ENCODE assay signal across 14 cellular contexts in genomic region chr17:58004060-58004459, GRCh38. TPM values are rescaled to one million over a fixed set of nuclear protein-coding genes. Genes with fewer than 3 reads are reported as not detected.
DNase-seq lines count a peak whose midpoint lies in the region; ATAC-seq and TF ChIP-seq lines count a peak whose summit lies in the region.
"Had no signal": no experiment of that assay in that cellular context is flagged by ENCODE, and none has a peak within 500 bp of the region (broad histone marks: within the 10 kb centered on the region; RNA-seq: fewer than 3 reads in every experiment).

No MANE protein-coding gene starts in this region.

- H3K4me3 Mint-ChIP-seq in CD8-positive, alpha-beta T cell = no peak overlapping the region
- H3K4me3 Mint-ChIP-seq in activated T-helper 17 cell treated with anti-CD3 and anti-CD28 coated beads, Interleukin-2, amount 50 U/mL, for 72 hours = peak overlapping the region; percentile 100
- H3K4me3 Mint-ChIP-seq in naive thymus-derived CD8-positive, alpha-beta T cell = peak overlapping the region in 7 of 10 donors; percentile 18 to 99 (median 34)

- ATAC-seq in CD8-positive, alpha-beta T cell = no peak
- ATAC-seq in activated T-helper 17 cell treated with anti-CD3 and anti-CD28 coated beads, Interleukin-2, amount 50 U/mL, for 72 hours (replicated peaks) = no peak
- ATAC-seq in naive thymus-derived CD8-positive, alpha-beta T cell = no peak
- ATAC-seq: left lobe of liver had no signal

- DNase-seq in CD8-positive, alpha-beta T cell = no peak
- DNase-seq in HL-60 (ENCODE audit: low read depth in 1 of 2, low spot score in 1 of 2) (no peak), suprapubic skin (ENCODE audit: low spot score in 2 of 2) (no peak), NCI-H146 treated with DMSO at 0.1 percent for 48 hours (lab: John Stamatoyannopoulos, UW; ENCODE audit: unreplicated experiment) (no peak), amniotic stem cell (lab: John Stamatoyannopoulos, UW) (no peak), tibial nerve (ENCODE audit: low spot score in 2 of 2) (no peak)
- no peak for DNase-seq in naive thymus-derived CD8-positive, alpha-beta T cell
- DNase-seq: activated CD4-positive, alpha-beta T cell treated with anti-CD3 and anti-CD28 coated beads, Interleukin-2, amount 50 U/mL, for 4 hours; NCI-H1930; RPMI8226 had no signal

- H3K9me3 ChIP-seq in CD8-positive, alpha-beta T cell (ENCODE audit: low read length) = no peaks in the 10 kb centered on the region
- H3K9me3 ChIP-seq in suprapubic skin (no peaks in the 10 kb centered on the region), tibial nerve (no peaks in the 10 kb centered on the region)
- H3K9me3 ChIP-seq: right atrium auricular region had no signal

- H3K4me3 ChIP-seq in CD8-positive, alpha-beta T cell (ENCODE audit: low read depth, low read length) = no peak overlapping the region
- H3K4me3 ChIP-seq in HL-60 (replicated peaks; ENCODE audit: insufficient read depth, low read length) (peak overlapping the region; percentile 80), suprapubic skin (no peak overlapping the region), tibial nerve (no peak overlapping the region)
- H3K4me3 ChIP-seq: cardiac muscle cell, right atrium auricular region had no signal

- H3K27ac ChIP-seq in CD8-positive, alpha-beta T cell (ENCODE audit: low read depth, low read length) = no peak overlapping the region
- H3K27ac ChIP-seq in HL-60 (replicated peaks) (no peak overlapping the region), suprapubic skin (no peak overlapping the region), tibial nerve (no peak overlapping the region)
- H3K27ac ChIP-seq: cardiac muscle cell had no signal

- no peak for TF ChIP-seq CTCF in CD8-positive, alpha-beta T cell (IDR thresholded peaks at IDR 0.05)
- no peak for TF ChIP-seq CTCF in HL-60 (IDR thresholded peaks at IDR 0.05; ENCODE audit: insufficient read depth, low read length)
- no peak for TF ChIP-seq CTCF in suprapubic skin (IDR thresholded peaks at IDR 0.05)
- TF ChIP-seq CTCF in tibial nerve (IDR thresholded peaks at IDR 0.05) = no peak

- POLR2A ChIA-PET in CD8-positive, alpha-beta T cell (lab: Charles Lee) = no interaction called here
- POLR2A ChIA-PET in naive thymus-derived CD8-positive, alpha-beta T cell (lab: Charles Lee) = no interaction called here

- H3K27me3 ChIP-seq in CD8-positive, alpha-beta T cell (ENCODE audit: insufficient read depth, low read length) = no peaks in the 10 kb centered on the region
- H3K27me3 ChIP-seq in HL-60 (ENCODE audit: insufficient read depth, poor library complexity, severe bottlenecking) (no peaks in the 10 kb centered on the region), suprapubic skin (no peaks in the 10 kb centered on the region), tibial nerve (no peaks in the 10 kb centered on the region)
- H3K27me3 ChIP-seq: cardiac muscle cell, right atrium auricular region had no signal

- CTCF ChIA-PET in CD8-positive, alpha-beta T cell (lab: Charles Lee) = interaction anchor here (0.7 to 1.0 kb wide), 2 partner anchors 8 to 145 kb away, joined by 3 read pairs; no protein-coding TSS in a partner anchor

- H3K27me3 Mint-ChIP-seq in CD8-positive, alpha-beta T cell (ENCODE audit: low read depth) = no peaks in the 10 kb centered on the region
- no peaks in the 10 kb centered on the region for H3K27me3 Mint-ChIP-seq in activated T-helper 17 cell treated with anti-CD3 and anti-CD28 coated beads, Interleukin-2, amount 50 U/mL, for 72 hours
- peaks cover 0 to 4% (median 0%) of the 10 kb centered on the region in 5 donors for H3K27me3 Mint-ChIP-seq in naive thymus-derived CD8-positive, alpha-beta T cell

- H3K4me1 Mint-ChIP-seq in CD8-positive, alpha-beta T cell (ENCODE audit: low read depth) = peaks cover 73% of the 10 kb centered on the region
- peaks cover 40% of the 10 kb centered on the region for H3K4me1 Mint-ChIP-seq in activated T-helper 17 cell treated with anti-CD3 and anti-CD28 coated beads, Interleukin-2, amount 50 U/mL, for 72 hours
- peaks cover 24 to 74% (median 67%) of the 10 kb centered on the region in 4 donors for H3K4me1 Mint-ChIP-seq in naive thymus-derived CD8-positive, alpha-beta T cell

- peaks cover 40% of the 10 kb centered on the region for H3K4me1 ChIP-seq in CD8-positive, alpha-beta T cell (ENCODE audit: insufficient read depth, low read length)
- H3K4me1 ChIP-seq in suprapubic skin (peaks cover 45% of the 10 kb centered on the region), tibial nerve (peaks cover 0 to 54% (median 24%) of the 10 kb centered on the region in 4 donors)

- H3K36me3 Mint-ChIP-seq in CD8-positive, alpha-beta T cell = peaks cover 68% of the 10 kb centered on the region
- peaks cover 92% of the 10 kb centered on the region for H3K36me3 Mint-ChIP-seq in activated T-helper 17 cell treated with anti-CD3 and anti-CD28 coated beads, Interleukin-2, amount 50 U/mL, for 72 hours (ENCODE audit: low read depth)
- peaks cover 21 to 59% (median 23%) of the 10 kb centered on the region in 3 donors for H3K36me3 Mint-ChIP-seq in naive thymus-derived CD8-positive, alpha-beta T cell

- peak overlapping the region; percentile 85 for H3K27ac Mint-ChIP-seq in CD8-positive, alpha-beta T cell
- H3K27ac Mint-ChIP-seq in activated T-helper 17 cell treated with anti-CD3 and anti-CD28 coated beads, Interleukin-2, amount 50 U/mL, for 72 hours = peak overlapping the region; percentile 62
- peak overlapping the region in 8 of 10 donors; percentile 22 to 67 (median 60) for H3K27ac Mint-ChIP-seq in naive thymus-derived CD8-positive, alpha-beta T cell

- intact Hi-C loops in CD8-positive, alpha-beta T cell (cut with DNase I, micrococcal nuclease) = loop anchor here (10.0 kb wide), 3 partner anchors 331 to 1039 kb away; partner anchors contain the start of genes COIL (in 2 of the 2) and MTMR4 (in 1 of the 2)

- 68% methylated on average over 3 of the region's 3 CpGs for WGBS in suprapubic skin
- 86 to 90% methylated on average over 3 of the region's 3 CpGs for WGBS in tibial nerve, 2 donors

- peaks cover 39% of the 10 kb centered on the region for H3K36me3 ChIP-seq in CD8-positive, alpha-beta T cell (ENCODE audit: insufficient read depth, low read length)
- peaks cover 36% of the 10 kb centered on the region for H3K36me3 ChIP-seq in suprapubic skin
- H3K36me3 ChIP-seq in tibial nerve = peaks cover 0 to 47% (median 15%) of the 10 kb centered on the region in 3 donors

- no peaks in the 10 kb centered on the region for H3K9me3 Mint-ChIP-seq in CD8-positive, alpha-beta T cell
- no peaks in the 10 kb centered on the region for H3K9me3 Mint-ChIP-seq in activated T-helper 17 cell treated with anti-CD3 and anti-CD28 coated beads, Interleukin-2, amount 50 U/mL, for 72 hours
- H3K9me3 Mint-ChIP-seq in naive thymus-derived CD8-positive, alpha-beta T cell = no peaks in the 10 kb centered on the region

- TF ChIP-seq EP300 in suprapubic skin (IDR thresholded peaks at IDR 0.05) (no peak), tibial nerve (IDR thresholded peaks at IDR 0.05) (no peak)

- TF ChIP-seq POLR2A in suprapubic skin (IDR thresholded peaks at IDR 0.05) = no peak
- no peak for TF ChIP-seq POLR2A in tibial nerve (IDR thresholded peaks at IDR 0.05)

RNA-seq across cellular contexts. Expression of gene SRSF1, which starts 3.0 kb away (rescaled TPM):
- total RNA-seq in CD8-positive, alpha-beta T cell = 10 to 100 TPM; 79.2 to 94.1 TPM
- 100 to 1,000 TPM; 276 to 391 TPM for total RNA-seq in activated T-helper 17 cell treated with anti-CD3 and anti-CD28 coated beads, Interleukin-2, amount 50 U/mL, for 72 hours
- 100 to 1,000 TPM; 213 to 256 TPM for total RNA-seq in naive thymus-derived CD8-positive, alpha-beta T cell
- 10 to 100 TPM; 43.5 to 51.6 (median 45.4) TPM for polyA plus RNA-seq in naive thymus-derived CD8-positive, alpha-beta T cell
- total RNA-seq in suprapubic skin (100 to 1,000 TPM; 108 to 172 (median 125) TPM), tibial nerve (100 to 1,000 TPM in 3 of 4 donors, 10 to 100 TPM in 1; 92.4 to 173 (median 143) TPM)

RNA-seq across cellular contexts. Expression of gene VEZF1, which starts 16.0 kb away (rescaled TPM):
- 10 to 100 TPM; 45.2 to 46.6 TPM for total RNA-seq in CD8-positive, alpha-beta T cell
- total RNA-seq in activated T-helper 17 cell treated with anti-CD3 and anti-CD28 coated beads, Interleukin-2, amount 50 U/mL, for 72 hours = 10 to 100 TPM; 21.4 to 29.6 TPM
- 10 to 100 TPM; 91.6 to 92.8 TPM for total RNA-seq in naive thymus-derived CD8-positive, alpha-beta T cell
- polyA plus RNA-seq in naive thymus-derived CD8-positive, alpha-beta T cell = 10 to 100 TPM; 41.1 to 48.9 (median 42.1) TPM
- 10 to 100 TPM; 45.3 to 76.0 (median 63.7) TPM for total RNA-seq in suprapubic skin
- 10 to 100 TPM; 42.3 to 66.0 (median 48.3) TPM for total RNA-seq in tibial nerve

RNA-seq across cellular contexts. Expression of gene CUEDC1, which starts 48.8 kb away (rescaled TPM):
- total RNA-seq in CD8-positive, alpha-beta T cell = under 1 TPM in 1 of 2 experiments, not detected in 1; 0.22 TPM
- total RNA-seq in activated T-helper 17 cell treated with anti-CD3 and anti-CD28 coated beads, Interleukin-2, amount 50 U/mL, for 72 hours = under 1 TPM; 0.15 to 0.56 TPM
- under 1 TPM in 1 of 2 experiments, not detected in 1; 0.55 TPM for total RNA-seq in naive thymus-derived CD8-positive, alpha-beta T cell
- polyA plus RNA-seq in naive thymus-derived CD8-positive, alpha-beta T cell = not detected
- total RNA-seq in suprapubic skin (10 to 100 TPM in 2 of 4 donors, 1 to 10 TPM in 2; 5.1 to 34.2 (median 12.8) TPM), tibial nerve (10 to 100 TPM; 32.1 to 55.5 (median 38.8) TPM)
